In the genomic region with DNA sequence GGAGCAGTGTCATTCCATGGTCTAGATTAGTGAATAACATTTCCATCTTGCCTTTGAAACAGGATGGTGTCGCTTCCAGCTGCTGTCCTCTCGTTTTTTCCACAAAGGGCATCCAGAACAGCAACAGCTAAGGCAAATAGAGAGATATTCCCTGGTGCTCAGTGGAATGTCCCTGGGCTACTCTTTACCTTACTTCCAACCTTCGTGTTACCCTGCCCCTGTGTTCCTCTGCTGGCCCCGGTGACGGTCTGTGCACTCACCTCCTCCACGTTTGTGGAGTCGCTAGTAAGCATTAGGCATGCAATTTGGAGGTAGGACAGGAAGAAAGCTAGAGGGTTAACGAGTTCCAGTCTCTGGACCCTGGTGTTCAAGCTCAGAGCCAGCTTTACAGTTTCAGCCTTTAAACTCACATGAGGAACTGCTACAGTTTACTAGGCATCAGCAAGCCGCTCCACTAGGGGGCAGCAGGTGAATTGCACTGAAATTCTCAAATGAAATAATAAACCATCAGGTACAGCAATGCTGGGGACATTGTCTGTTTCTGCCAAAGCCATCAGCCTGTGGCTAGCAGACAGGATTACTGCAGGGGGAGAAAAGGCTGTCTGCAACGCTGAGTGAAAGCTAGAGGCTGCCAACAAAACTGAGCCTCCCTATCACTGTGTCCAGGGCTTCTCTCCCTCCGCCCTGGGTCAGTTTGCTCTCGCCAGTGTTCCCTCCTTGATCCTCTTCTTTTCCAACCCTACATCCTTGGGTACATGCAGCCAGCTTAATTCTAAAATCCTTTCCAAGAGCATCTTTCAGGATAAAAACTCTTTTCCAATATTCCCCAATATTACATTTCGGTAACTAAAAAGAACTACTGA, we compare ENCODE assay signal across 9 cellular contexts. TPM values are rescaled to one million over a fixed set of nuclear protein-coding genes. Genes with fewer than 3 reads are reported as not detected.
A peak's percentile ranks its signal among the peaks of the same experiment; 100 is the strongest.
DNase-seq lines count a peak whose midpoint lies in the region; ATAC-seq and TF ChIP-seq lines count a peak whose summit lies in the region.
"Had no signal": no experiment of that assay in that cellular context is flagged by ENCODE, and none has a peak within 500 bp of the region (broad histone marks: within the 10 kb centered on the region; RNA-seq: fewer than 3 reads in every experiment).

No MANE protein-coding gene starts in this region.

- H3K27me3 ChIP-seq in MG63 (no peaks in the 10 kb centered on the region), heart left ventricle (no peaks in the 10 kb centered on the region), psoas muscle (ENCODE audit: insufficient read depth in 3 of 3, low read length in 2 of 3) (no peaks in the 10 kb centered on the region)

- H3K4me1 ChIP-seq in heart left ventricle, result no peaks in the 10 kb centered on the region
- H3K4me1 ChIP-seq in psoas muscle, result no peaks in the 10 kb centered on the region

- TF ChIP-seq POLR2A in heart left ventricle (IDR thresholded peaks at IDR 0.05), result no peak

- H3K36me3 Mint-ChIP-seq in activated naive CD4-positive, alpha-beta T cell treated with anti-CD3 and anti-CD28 coated beads, Interleukin-2, amount 50 U/mL, for 24 hours, result peaks cover 7% of the 10 kb centered on the region

- DNase-seq in COR-L47 (lab: John Stamatoyannopoulos, UW) (peak; percentile 61), MG63 (peak; percentile 47), heart left ventricle (peak; percentile 61 to 83 (median 71)), psoas muscle (peak; percentile 74 to 79)

- intact Hi-C loops in heart left ventricle (cut with DNase I) (loop anchor here (1.0 to 10.0 kb wide), 13 partner anchors 164 to 894 kb away; partner anchors contain the start of genes HECW1 (in 2 of the 10) and COA1 (in 1 of the 10)), psoas muscle (cut with DNase I) (loop anchor here (2.0 to 10.0 kb wide), 5 partner anchors 320 to 894 kb away; no protein-coding TSS in a partner anchor)

- H3K27ac ChIP-seq in heart left ventricle (no peak overlapping the region), psoas muscle (no peak overlapping the region)

- H3K4me3 ChIP-seq in MG63, result no peak overlapping the region
- H3K4me3 ChIP-seq in heart left ventricle, result no peak overlapping the region
- H3K4me3 ChIP-seq in psoas muscle, result no peak overlapping the region

- no peak overlapping the region for H3K4me3 Mint-ChIP-seq in activated naive CD4-positive, alpha-beta T cell treated with anti-CD3 and anti-CD28 coated beads, Interleukin-2, amount 50 U/mL, for 24 hours

- peak overlapping the region; percentile 73 for H3K27ac Mint-ChIP-seq in activated naive CD4-positive, alpha-beta T cell treated with anti-CD3 and anti-CD28 coated beads, Interleukin-2, amount 50 U/mL, for 24 hours

- H3K9me3 ChIP-seq in MG63, result no peaks in the 10 kb centered on the region
- no peaks in the 10 kb centered on the region for H3K9me3 ChIP-seq in heart left ventricle
- H3K9me3 ChIP-seq in psoas muscle, result no peaks in the 10 kb centered on the region

- 53 to 61% (median 58%) methylated on average over 13 of the region's 13 CpGs for whole genome bisulfite sequencing in heart left ventricle, 4 donors
- WGBS in psoas muscle, 3 donors, result 54 to 59% (median 55%) methylated on average over 13 of the region's 13 CpGs

- H3K36me3 ChIP-seq in MG63 (peaks cover 22% of the 10 kb centered on the region), heart left ventricle (peaks cover 0 to 43% (median 38%) of the 10 kb centered on the region in 9 donors), psoas muscle (ENCODE audit: insufficient read depth in 1 of 2, low read depth in 1 of 2) (peaks cover 4 to 45% of the 10 kb centered on the region in 2 donors)

- TF ChIP-seq CTCF in heart left ventricle (IDR thresholded peaks at IDR 0.05) (peak; percentile 76 to 89 (median 84)), psoas muscle (IDR thresholded peaks at IDR 0.05) (peak; percentile 78)

- peaks cover 46% of the 10 kb centered on the region for H3K4me1 Mint-ChIP-seq in activated naive CD4-positive, alpha-beta T cell treated with anti-CD3 and anti-CD28 coated beads, Interleukin-2, amount 50 U/mL, for 24 hours

- H3K9me3 Mint-ChIP-seq in activated naive CD4-positive, alpha-beta T cell treated with anti-CD3 and anti-CD28 coated beads, Interleukin-2, amount 50 U/mL, for 24 hours, result no peaks in the 10 kb centered on the region

- H3K27me3 Mint-ChIP-seq in activated naive CD4-positive, alpha-beta T cell treated with anti-CD3 and anti-CD28 coated beads, Interleukin-2, amount 50 U/mL, for 24 hours, result no peaks in the 10 kb centered on the region
- H3K27me3 Mint-ChIP-seq: activated naive CD8-positive, alpha-beta T cell had no signal

- ATAC-seq in GM21447 (IDR thresholded peaks at IDR 0.05; ENCODE audit: unreplicated experiment) (peak; percentile 43), SK-N-SH treated with all-trans-retinoic acid at 6 μM for 48 hours (peak; percentile 92), heart left ventricle (peak in 3 of 4 donors; percentile 67 to 82 (median 73)), psoas muscle (peak; percentile 51 to 81 (median 60)), HG02852 (IDR thresholded peaks at IDR 0.05; ENCODE audit: unreplicated experiment) (no peak)

TF ChIP-seq in SK-N-SH treated with all-trans-retinoic acid at 6 μM for 48 hours, 23 proteins besides CTCF, POLR2A, EP300 and RAD21:
- no peak for TF ChIP-seq PPARA (CRISPR knock-in tag; IDR thresholded peaks at IDR 0.05; ENCODE audit: borderline replicate concordance)
- no peak for TF ChIP-seq ZFP30 (CRISPR knock-in tag; IDR thresholded peaks at IDR 0.05)
- TF ChIP-seq ZC3H10 (CRISPR knock-in tag; IDR thresholded peaks at IDR 0.05), result no peak
- no peak for TF ChIP-seq ESRRG (CRISPR knock-in tag; IDR thresholded peaks at IDR 0.05)
- no peak for TF ChIP-seq ZNF565 (CRISPR knock-in tag; conservative IDR thresholded peaks at IDR 0.05; ENCODE audit: low read depth)
- TF ChIP-seq, protein P1, sequence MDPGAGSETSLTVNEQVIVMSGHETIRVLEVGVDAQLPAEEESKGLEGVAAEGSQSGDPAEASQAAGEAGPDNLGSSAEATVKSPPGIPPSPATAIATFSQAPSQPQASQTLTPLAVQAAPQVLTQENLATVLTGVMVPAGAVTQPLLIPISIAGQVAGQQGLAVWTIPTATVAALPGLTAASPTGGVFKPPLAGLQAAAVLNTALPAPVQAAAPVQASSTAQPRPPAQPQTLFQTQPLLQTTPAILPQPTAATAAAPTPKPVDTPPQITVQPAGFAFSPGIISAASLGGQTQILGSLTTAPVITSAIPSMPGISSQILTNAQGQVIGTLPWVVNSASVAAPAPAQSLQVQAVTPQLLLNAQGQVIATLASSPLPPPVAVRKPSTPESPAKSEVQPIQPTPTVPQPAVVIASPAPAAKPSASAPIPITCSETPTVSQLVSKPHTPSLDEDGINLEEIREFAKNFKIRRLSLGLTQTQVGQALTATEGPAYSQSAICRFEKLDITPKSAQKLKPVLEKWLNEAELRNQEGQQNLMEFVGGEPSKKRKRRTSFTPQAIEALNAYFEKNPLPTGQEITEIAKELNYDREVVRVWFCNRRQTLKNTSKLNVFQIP (CRISPR knock-in tag; IDR thresholded peaks at IDR 0.05; ENCODE audit: borderline replicate concordance, low read depth), result no peak
- TF ChIP-seq BACH2 (CRISPR knock-in tag; IDR thresholded peaks at IDR 0.05; ENCODE audit: borderline replicate concordance), result no peak
- TF ChIP-seq CSRNP3 (CRISPR knock-in tag; IDR thresholded peaks at IDR 0.05), result no peak

RNA-seq across cellular contexts. Expression of gene MRPL32, which starts 9.0 kb away (rescaled TPM):
- 103 and 117 TPM in 2 replicates for total RNA-seq in MG63 (2014; rRNA removed; shearing (Covaris generic); ENCODE audit: low replicate concordance)
- total RNA-seq in heart left ventricle (10 to 100 TPM; 49.0 to 71.7 (median 60.8) TPM), psoas muscle (10 to 100 TPM; 34.3 to 51.7 (median 46.7) TPM)
- polyA plus RNA-seq in heart left ventricle (10 to 100 TPM; 94.9 to 98.4 TPM), psoas muscle (100 to 1,000 TPM in 2 of 3 donors, 10 to 100 TPM in 1; 66.1 to 133 (median 103) TPM)

RNA-seq across cellular contexts. Expression of gene PSMA2, which starts 9.2 kb away (rescaled TPM):
- 168 and 287 TPM in 2 replicates for total RNA-seq in MG63 (2014; rRNA removed; shearing (Covaris generic); ENCODE audit: low replicate concordance)
- total RNA-seq in heart left ventricle (100 to 1,000 TPM in 1 of 9 donors, 10 to 100 TPM in 8; 41.8 to 106 (median 75.8) TPM), psoas muscle (100 to 1,000 TPM in 3 of 4 donors, 10 to 100 TPM in 1; 57.4 to 145 (median 111) TPM)
- polyA plus RNA-seq in heart left ventricle (100 to 1,000 TPM in 1 of 2 donors, 10 to 100 TPM in 1; 71.3 to 139 TPM), psoas muscle (100 to 1,000 TPM; 203 to 334 (median 235) TPM)

RNA-seq across cellular contexts. Expression of gene C7orf25, which starts 29.3 kb away (rescaled TPM):
- 10.1 and 32.5 TPM in 2 replicates for total RNA-seq in MG63 (2014; rRNA removed; shearing (Covaris generic); ENCODE audit: low replicate concordance)
- total RNA-seq in heart left ventricle, result 1 to 10 TPM; 1.8 to 9.1 (median 4.0) TPM
- polyA plus RNA-seq in heart left ventricle, result 1 to 10 TPM; 5.0 to 7.8 TPM
- total RNA-seq in psoas muscle, result 1 to 10 TPM; 1.3 to 2.4 (median 2.0) TPM
- 1 to 10 TPM; 2.8 to 5.6 (median 4.8) TPM for polyA plus RNA-seq in psoas muscle
